Comparison of ENCODE assay signal across 35 cellular contexts in the genomic region with DNA sequence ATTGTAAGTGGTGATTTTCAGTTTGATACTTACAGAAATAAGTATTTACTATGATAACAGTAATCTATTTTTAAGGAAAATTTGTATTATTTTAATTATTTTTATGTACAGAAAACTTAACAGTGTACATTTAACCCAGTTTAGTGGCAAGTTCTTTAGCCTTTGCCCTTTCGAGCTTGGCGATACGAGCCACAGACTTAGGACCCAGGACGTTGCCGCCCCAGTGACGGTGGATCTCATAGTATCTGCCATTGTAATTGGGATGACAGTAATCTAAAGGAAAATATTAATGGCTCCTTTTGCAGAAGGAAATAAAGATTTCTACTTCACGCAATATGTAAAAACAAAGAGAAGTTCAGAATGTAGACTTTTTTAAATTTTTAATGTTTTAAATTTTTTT.
"Had no signal": no experiment of that assay in that cellular context is flagged by ENCODE, and none has a peak within 500 bp of the region (broad histone marks: within the 10 kb centered on the region; RNA-seq: fewer than 3 reads in every experiment).

No MANE protein-coding gene starts in this region.

- H3K36me3 ChIP-seq: ascending aorta, cardiac muscle cell had no signal

- H3K9me3 ChIP-seq: ascending aorta had no signal

- ATAC-seq: activated CD4-positive, alpha-beta T cell treated with anti-CD3 and anti-CD28 coated beads for 36 hours; activated CD4-positive, CD25-positive, alpha-beta regulatory T cell treated with anti-CD3 and anti-CD28 coated beads, Interleukin-2, amount 50 U/mL, for 24 hours; activated CD8-positive, alpha-beta memory T cell treated with anti-CD3 and anti-CD28 coated beads, Interleukin-2, amount 10 ng/mL, durations not matched to agents 7 days and 5 days; activated CD8-positive, alpha-beta T cell treated with anti-CD3 and anti-CD28 coated beads, Interleukin-2, amount 10 ng/mL, durations not matched to agents 7 days and 5 days; activated naive CD8-positive, alpha-beta T cell treated with anti-CD3 and anti-CD28 coated beads, Interleukin-2, amount 50 U/mL, for 24 hours had no signal

- H3K27me3 Mint-ChIP-seq: activated CD4-positive, alpha-beta T cell treated with anti-CD3 and anti-CD28 coated beads for 36 hours; activated CD4-positive, alpha-beta T cell treated with anti-CD3 and anti-CD28 coated beads, Interleukin-2, amount 10 ng/mL, durations not matched to agents 7 days and 5 days; activated naive CD8-positive, alpha-beta T cell treated with anti-CD3 and anti-CD28 coated beads, Interleukin-2, amount 50 U/mL, for 24 hours; central memory CD8-positive, alpha-beta T cell had no signal

- H3K4me3 Mint-ChIP-seq: activated CD4-positive, alpha-beta memory T cell treated with anti-CD3 and anti-CD28 coated beads, Interleukin-2, amount 10 ng/mL, durations not matched to agents 7 days and 5 days; activated CD4-positive, alpha-beta T cell treated with anti-CD3 and anti-CD28 coated beads for 36 hours; activated CD4-positive, alpha-beta T cell treated with anti-CD3 and anti-CD28 coated beads, Interleukin-2, amount 10 ng/mL, durations not matched to agents 7 days and 5 days; activated CD8-positive, alpha-beta memory T cell treated with anti-CD3 and anti-CD28 coated beads, Interleukin-2, amount 10 ng/mL, durations not matched to agents 7 days and 5 days; activated CD8-positive, alpha-beta T cell treated with anti-CD3 and anti-CD28 coated beads, Interleukin-2, amount 10 ng/mL, durations not matched to agents 7 days and 5 days; activated naive CD4-positive, alpha-beta T cell treated with anti-CD3 and anti-CD28 coated beads, Interleukin-2, amount 10 ng/mL, durations not matched to agents 7 days and 5 days; activated naive CD8-positive, alpha-beta T cell treated with anti-CD3 and anti-CD28 coated beads, Interleukin-2, amount 10 ng/mL, durations not matched to agents 7 days and 5 days; activated naive CD8-positive, alpha-beta T cell treated with anti-CD3 and anti-CD28 coated beads, Interleukin-2, amount 50 U/mL, for 24 hours; activated T-cell treated with anti-CD3 and anti-CD28 coated beads, Interleukin-2, amount 50 U/mL, for 24 hours; brain; central memory CD8-positive, alpha-beta T cell; T-helper 1 cell treated with Interleukin-12 subunit alpha and Interleukin-12 subunit beta and Interleukin-4 antibody, amounts not matched to agents 30 μg/mL and 1 μg/mL, for 36 hours; T-helper 2 cell treated with Interferon-gamma antibody and Interleukin-4, amounts not matched to agents 5 μg/mL and 100 μg/mL, for 36 hours had no signal

- H3K27ac ChIP-seq: ascending aorta, cardiac muscle cell, VCaP had no signal

- H3K36me3 Mint-ChIP-seq: activated CD8-positive, alpha-beta memory T cell treated with anti-CD3 and anti-CD28 coated beads, Interleukin-2, amount 10 ng/mL, durations not matched to agents 7 days and 5 days; brain had no signal

- DNase-seq: activated CD4-positive, alpha-beta memory T cell treated with anti-CD3 and anti-CD28 coated beads, Interleukin-2, amount 10 ng/mL, durations not matched to agents 7 days and 5 days; activated CD4-positive, alpha-beta T cell treated with anti-CD3 and anti-CD28 coated beads for 1 hour; activated CD4-positive, alpha-beta T cell treated with anti-CD3 and anti-CD28 coated beads for 36 hours; activated CD4-positive, alpha-beta T cell treated with anti-CD3 and anti-CD28 coated beads for 48 hours; activated CD4-positive, alpha-beta T cell treated with anti-CD3 and anti-CD28 coated beads, Interleukin-2, amount 10 ng/mL, durations not matched to agents 7 days and 5 days; activated CD4-positive, alpha-beta T cell treated with anti-CD3 and anti-CD28 coated beads, Interleukin-2, amount 50 U/mL, for 48 hours; activated CD4-positive, CD25-positive, alpha-beta regulatory T cell; activated CD8-positive, alpha-beta memory T cell treated with anti-CD3 and anti-CD28 coated beads for 24 hours; activated CD8-positive, alpha-beta memory T cell treated with anti-CD3 and anti-CD28 coated beads, Interleukin-2, amount 10 ng/mL, durations not matched to agents 7 days and 5 days; activated CD8-positive, alpha-beta memory T cell treated with anti-CD3 and anti-CD28 coated beads, Interleukin-2, amount 50 U/mL, for 48 hours; activated CD8-positive, alpha-beta T cell treated with anti-CD3 and anti-CD28 coated beads, Interleukin-2, amount 10 ng/mL, durations not matched to agents 7 days and 5 days; activated effector memory CD4-positive, alpha-beta T cell treated with Interleukin-2 at 50 U/mL for 16 hours; activated gamma-delta T cell; activated naive CD4-positive, alpha-beta T cell treated with anti-CD3 and anti-CD28 coated beads, Interleukin-2, amount 10 ng/mL, durations not matched to agents 7 days and 5 days; activated naive CD4-positive, alpha-beta T cell treated with Interleukin-2 at 50 U/mL for 16 hours; activated naive CD8-positive, alpha-beta T cell treated with anti-CD3 and anti-CD28 coated beads, Interleukin-2, amount 10 ng/mL, durations not matched to agents 7 days and 5 days; activated naive CD8-positive, alpha-beta T cell treated with anti-CD3 and anti-CD28 coated beads, Interleukin-2, amount 50 U/mL, for 24 hours; activated T-cell treated with anti-CD3 and anti-CD28 coated beads, Interleukin-2, amount 50 U/mL, for 24 hours; activated T-cell treated with anti-CD3 and anti-CD28 coated beads, Interleukin-2, amount 50 U/mL, for 48 hours; amygdala; anterior cingulate cortex; caudate nucleus; cerebellar nuclear complex; T-helper 1 cell; T-helper 2 cell; T-helper 9 cell had no signal

- H3K4me3 ChIP-seq: ascending aorta, cardiac muscle cell had no signal

- H3K27me3 ChIP-seq: ascending aorta had no signal

- H3K27ac Mint-ChIP-seq: activated CD4-positive, alpha-beta memory T cell treated with anti-CD3 and anti-CD28 coated beads, Interleukin-2, amount 10 ng/mL, durations not matched to agents 7 days and 5 days; activated CD4-positive, alpha-beta T cell treated with anti-CD3 and anti-CD28 coated beads for 36 hours; activated CD8-positive, alpha-beta memory T cell treated with anti-CD3 and anti-CD28 coated beads, Interleukin-2, amount 10 ng/mL, durations not matched to agents 7 days and 5 days; activated CD8-positive, alpha-beta T cell treated with anti-CD3 and anti-CD28 coated beads, Interleukin-2, amount 10 ng/mL, durations not matched to agents 7 days and 5 days; activated naive CD4-positive, alpha-beta T cell treated with anti-CD3 and anti-CD28 coated beads, Interleukin-2, amount 10 ng/mL, durations not matched to agents 7 days and 5 days; activated naive CD8-positive, alpha-beta T cell treated with anti-CD3 and anti-CD28 coated beads, Interleukin-2, amount 10 ng/mL, durations not matched to agents 7 days and 5 days; activated naive CD8-positive, alpha-beta T cell treated with anti-CD3 and anti-CD28 coated beads, Interleukin-2, amount 50 U/mL, for 24 hours; activated T-cell treated with anti-CD3 and anti-CD28 coated beads, Interleukin-2, amount 50 U/mL, for 24 hours; activated T-helper 2 cell treated with anti-CD3 and anti-CD28 coated beads, Interferon-gamma antibody, Interleukin-2, Interleukin-4, amounts not matched to agents 10 μg/mL and 5 μg/mL and 100 μg/mL, durations not matched to agents 14 hours and 24 hours and 36 hours; brain; T-helper 1 cell treated with Interleukin-12 subunit alpha and Interleukin-12 subunit beta and Interleukin-4 antibody, amounts not matched to agents 30 μg/mL and 1 μg/mL, for 36 hours; T-helper 2 cell treated with Interferon-gamma antibody and Interleukin-4, amounts not matched to agents 5 μg/mL and 100 μg/mL, for 36 hours had no signal

- H3K9me3 Mint-ChIP-seq: activated CD4-positive, alpha-beta memory T cell treated with anti-CD3 and anti-CD28 coated beads, Interleukin-2, amount 10 ng/mL, durations not matched to agents 7 days and 5 days; activated CD4-positive, alpha-beta T cell treated with anti-CD3 and anti-CD28 coated beads, Interleukin-2, amount 10 ng/mL, durations not matched to agents 7 days and 5 days; activated naive CD4-positive, alpha-beta T cell treated with anti-CD3 and anti-CD28 coated beads, Interleukin-2, amount 10 ng/mL, durations not matched to agents 7 days and 5 days; activated naive CD8-positive, alpha-beta T cell treated with anti-CD3 and anti-CD28 coated beads, Interleukin-2, amount 10 ng/mL, durations not matched to agents 7 days and 5 days; activated naive CD8-positive, alpha-beta T cell treated with anti-CD3 and anti-CD28 coated beads, Interleukin-2, amount 50 U/mL, for 24 hours; activated T-cell treated with anti-CD3 and anti-CD28 coated beads, Interleukin-2, amount 50 U/mL, for 24 hours; activated T-helper 2 cell treated with anti-CD3 and anti-CD28 coated beads, Interferon-gamma antibody, Interleukin-2, Interleukin-4, amounts not matched to agents 10 μg/mL and 5 μg/mL and 100 μg/mL, durations not matched to agents 14 hours and 24 hours and 36 hours; brain; central memory CD8-positive, alpha-beta T cell; T-helper 1 cell treated with Interleukin-12 subunit alpha and Interleukin-12 subunit beta and Interleukin-4 antibody, amounts not matched to agents 30 μg/mL and 1 μg/mL, for 36 hours; T-helper 2 cell treated with Interferon-gamma antibody and Interleukin-4, amounts not matched to agents 5 μg/mL and 100 μg/mL, for 36 hours had no signal
